ENCODE assay signal across 19 cellular contexts in genomic region chr1:185785586-185785985, GRCh38.
"Had no signal": no experiment of that assay in that cellular context is flagged by ENCODE, and none has a peak within 500 bp of the region (broad histone marks: within the 10 kb centered on the region; RNA-seq: fewer than 3 reads in every experiment).

No MANE protein-coding gene starts in this region.

- ATAC-seq: T-cell had no signal

- H3K36me3 ChIP-seq: SJSA1 had no signal

- H3K27ac ChIP-seq: SJSA1 had no signal

- H3K9me3 ChIP-seq: SJSA1 had no signal

- H3K4me3 ChIP-seq: SJSA1 had no signal

- H3K27me3 ChIP-seq: SJSA1 had no signal

- H3K4me1 ChIP-seq: SJSA1 had no signal

- DNase-seq: KBM-7, MV-4-11, NCI-H1048, NCI-H1105, NCI-H1417, NCI-H1436 treated with DMSO at 0.1 percent for 48 hours, NCI-H1694, NCI-H187 treated with DMSO at 0.1 percent for 48 hours, NCI-H2029 treated with DMSO at 0.1 percent for 48 hours, NCI-H2227 treated with DMSO at 0.1 percent for 48 hours, NCI-H524, NCI-H69, NCI-H774, Right ventricle myocardium superior, RPMI8226, SIG-M5, SW 1271, T-cell had no signal
